ENCODE assay signal across 1 cellular context in the genomic region with DNA sequence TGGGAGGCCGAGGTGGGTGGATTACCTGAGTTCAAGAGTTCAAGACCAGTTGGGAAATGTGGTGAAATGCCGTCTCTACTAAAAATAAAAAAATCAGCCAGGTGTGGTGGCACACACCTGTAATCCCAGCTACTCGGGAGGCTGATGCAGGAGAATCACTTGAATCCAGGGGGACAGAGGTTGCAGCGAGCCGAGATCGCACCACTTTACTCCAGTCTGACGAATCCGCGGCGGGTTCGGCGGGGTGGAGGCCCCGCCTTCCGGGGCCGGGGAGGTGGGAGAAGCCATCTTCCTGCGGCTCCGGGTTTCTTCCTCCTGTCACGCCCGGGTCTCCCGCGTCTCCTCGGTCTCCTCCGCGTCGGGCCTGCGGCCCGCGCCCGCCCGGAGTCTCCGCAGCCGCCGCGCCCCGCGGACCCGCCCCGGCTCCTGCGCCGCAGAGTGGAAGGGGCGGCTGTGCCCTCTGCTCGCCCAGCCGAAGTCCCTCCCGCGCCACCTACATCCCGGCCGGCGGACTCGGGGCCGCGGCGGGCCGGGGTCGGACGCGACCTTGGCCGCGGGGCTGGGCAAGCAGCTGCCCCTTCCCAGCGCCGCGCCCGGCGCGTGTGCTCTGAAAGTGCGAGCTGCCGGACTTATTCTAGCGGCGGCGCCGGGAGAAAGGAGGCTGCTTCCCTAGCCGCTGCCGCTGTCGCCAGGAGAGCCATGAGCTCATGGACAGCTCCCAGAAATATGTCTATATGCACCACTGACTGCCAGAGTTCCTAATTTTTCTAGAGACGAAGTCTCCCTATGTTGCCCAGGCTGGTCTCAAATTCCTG.
TF ChIP-seq lines count a peak whose summit lies in the region.

No MANE protein-coding gene starts in this region.

TF ChIP-seq in HEK293, 187 proteins besides CTCF, POLR2A, EP300 and RAD21 (continued from another document):
- TF ChIP-seq, protein P1, sequence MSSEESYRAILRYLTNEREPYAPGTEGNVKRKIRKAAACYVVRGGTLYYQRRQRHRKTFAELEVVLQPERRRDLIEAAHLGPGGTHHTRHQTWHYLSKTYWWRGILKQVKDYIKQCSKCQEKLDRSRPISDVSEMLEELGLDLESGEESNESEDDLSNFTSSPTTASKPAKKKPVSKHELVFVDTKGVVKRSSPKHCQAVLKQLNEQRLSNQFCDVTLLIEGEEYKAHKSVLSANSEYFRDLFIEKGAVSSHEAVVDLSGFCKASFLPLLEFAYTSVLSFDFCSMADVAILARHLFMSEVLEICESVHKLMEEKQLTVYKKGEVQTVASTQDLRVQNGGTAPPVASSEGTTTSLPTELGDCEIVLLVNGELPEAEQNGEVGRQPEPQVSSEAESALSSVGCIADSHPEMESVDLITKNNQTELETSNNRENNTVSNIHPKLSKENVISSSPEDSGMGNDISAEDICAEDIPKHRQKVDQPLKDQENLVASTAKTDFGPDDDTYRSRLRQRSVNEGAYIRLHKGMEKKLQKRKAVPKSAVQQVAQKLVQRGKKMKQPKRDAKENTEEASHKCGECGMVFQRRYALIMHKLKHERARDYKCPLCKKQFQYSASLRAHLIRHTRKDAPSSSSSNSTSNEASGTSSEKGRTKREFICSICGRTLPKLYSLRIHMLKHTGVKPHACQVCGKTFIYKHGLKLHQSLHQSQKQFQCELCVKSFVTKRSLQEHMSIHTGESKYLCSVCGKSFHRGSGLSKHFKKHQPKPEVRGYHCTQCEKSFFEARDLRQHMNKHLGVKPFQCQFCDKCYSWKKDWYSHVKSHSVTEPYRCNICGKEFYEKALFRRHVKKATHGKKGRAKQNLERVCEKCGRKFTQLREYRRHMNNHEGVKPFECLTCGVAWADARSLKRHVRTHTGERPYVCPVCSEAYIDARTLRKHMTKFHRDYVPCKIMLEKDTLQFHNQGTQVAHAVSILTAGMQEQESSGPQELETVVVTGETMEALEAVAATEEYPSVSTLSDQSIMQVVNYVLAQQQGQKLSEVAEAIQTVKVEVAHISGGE (tag by site-specific recombination; conservative IDR thresholded peaks at IDR 0.05; ENCODE audit: low read depth), result peak; percentile 53
- TF ChIP-seq KLF1 (tag by site-specific recombination; IDR thresholded peaks at IDR 0.05) (0 out of 2 replicates have a peak, but pooled peaks have one; percentile 12), SP3 (tag by site-specific recombination; IDR thresholded peaks at IDR 0.05) (0 out of 2 replicates have a peak, but pooled peaks have one; percentile 19), ZNF660 (tag by site-specific recombination; IDR thresholded peaks at IDR 0.05) (0 out of 2 replicates have a peak, but pooled peaks have one; percentile 26), ZBTB20 (tag by site-specific recombination; IDR thresholded peaks at IDR 0.05) (peak; percentile 40; the same call in 1 of the 2 replicates), ZBTB17 (tag by site-specific recombination; IDR thresholded peaks at IDR 0.05) (0 out of 2 replicates have a peak, but pooled peaks have one; percentile 34), ZEB2 (tag by site-specific recombination; IDR thresholded peaks at IDR 0.05) (peak; percentile 62; the same call in 1 of the 2 replicates), ZNF335 (tag by site-specific recombination; conservative IDR thresholded peaks at IDR 0.05) (peak; percentile 59)
- TF ChIP-seq, protein P2, sequence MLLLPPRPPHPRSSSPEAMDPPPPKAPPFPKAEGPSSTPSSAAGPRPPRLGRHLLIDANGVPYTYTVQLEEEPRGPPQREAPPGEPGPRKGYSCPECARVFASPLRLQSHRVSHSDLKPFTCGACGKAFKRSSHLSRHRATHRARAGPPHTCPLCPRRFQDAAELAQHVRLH (tag by site-specific recombination; IDR thresholded peaks at IDR 0.05), result 0 out of 2 replicates have a peak, but pooled peaks have one; percentile 58
- TF ChIP-seq, protein P3, sequence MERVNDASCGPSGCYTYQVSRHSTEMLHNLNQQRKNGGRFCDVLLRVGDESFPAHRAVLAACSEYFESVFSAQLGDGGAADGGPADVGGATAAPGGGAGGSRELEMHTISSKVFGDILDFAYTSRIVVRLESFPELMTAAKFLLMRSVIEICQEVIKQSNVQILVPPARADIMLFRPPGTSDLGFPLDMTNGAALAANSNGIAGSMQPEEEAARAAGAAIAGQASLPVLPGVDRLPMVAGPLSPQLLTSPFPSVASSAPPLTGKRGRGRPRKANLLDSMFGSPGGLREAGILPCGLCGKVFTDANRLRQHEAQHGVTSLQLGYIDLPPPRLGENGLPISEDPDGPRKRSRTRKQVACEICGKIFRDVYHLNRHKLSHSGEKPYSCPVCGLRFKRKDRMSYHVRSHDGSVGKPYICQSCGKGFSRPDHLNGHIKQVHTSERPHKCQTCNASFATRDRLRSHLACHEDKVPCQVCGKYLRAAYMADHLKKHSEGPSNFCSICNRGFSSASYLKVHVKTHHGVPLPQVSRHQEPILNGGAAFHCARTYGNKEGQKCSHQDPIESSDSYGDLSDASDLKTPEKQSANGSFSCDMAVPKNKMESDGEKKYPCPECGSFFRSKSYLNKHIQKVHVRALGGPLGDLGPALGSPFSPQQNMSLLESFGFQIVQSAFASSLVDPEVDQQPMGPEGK (tag by site-specific recombination; IDR thresholded peaks at IDR 0.05), result 0 out of 2 replicates have a peak, but pooled peaks have one; percentile 14
- TF ChIP-seq, protein P4, sequence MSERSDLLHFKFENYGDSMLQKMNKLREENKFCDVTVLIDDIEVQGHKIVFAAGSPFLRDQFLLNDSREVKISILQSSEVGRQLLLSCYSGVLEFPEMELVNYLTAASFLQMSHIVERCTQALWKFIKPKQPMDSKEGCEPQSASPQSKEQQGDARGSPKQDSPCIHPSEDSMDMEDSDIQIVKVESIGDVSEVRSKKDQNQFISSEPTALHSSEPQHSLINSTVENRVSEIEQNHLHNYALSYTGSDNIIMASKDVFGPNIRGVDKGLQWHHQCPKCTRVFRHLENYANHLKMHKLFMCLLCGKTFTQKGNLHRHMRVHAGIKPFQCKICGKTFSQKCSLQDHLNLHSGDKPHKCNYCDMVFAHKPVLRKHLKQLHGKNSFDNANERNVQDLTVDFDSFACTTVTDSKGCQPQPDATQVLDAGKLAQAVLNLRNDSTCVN (tag by site-specific recombination; optimal IDR thresholded peaks at IDR 0.05), result peak; percentile 34
- TF ChIP-seq, protein P5, sequence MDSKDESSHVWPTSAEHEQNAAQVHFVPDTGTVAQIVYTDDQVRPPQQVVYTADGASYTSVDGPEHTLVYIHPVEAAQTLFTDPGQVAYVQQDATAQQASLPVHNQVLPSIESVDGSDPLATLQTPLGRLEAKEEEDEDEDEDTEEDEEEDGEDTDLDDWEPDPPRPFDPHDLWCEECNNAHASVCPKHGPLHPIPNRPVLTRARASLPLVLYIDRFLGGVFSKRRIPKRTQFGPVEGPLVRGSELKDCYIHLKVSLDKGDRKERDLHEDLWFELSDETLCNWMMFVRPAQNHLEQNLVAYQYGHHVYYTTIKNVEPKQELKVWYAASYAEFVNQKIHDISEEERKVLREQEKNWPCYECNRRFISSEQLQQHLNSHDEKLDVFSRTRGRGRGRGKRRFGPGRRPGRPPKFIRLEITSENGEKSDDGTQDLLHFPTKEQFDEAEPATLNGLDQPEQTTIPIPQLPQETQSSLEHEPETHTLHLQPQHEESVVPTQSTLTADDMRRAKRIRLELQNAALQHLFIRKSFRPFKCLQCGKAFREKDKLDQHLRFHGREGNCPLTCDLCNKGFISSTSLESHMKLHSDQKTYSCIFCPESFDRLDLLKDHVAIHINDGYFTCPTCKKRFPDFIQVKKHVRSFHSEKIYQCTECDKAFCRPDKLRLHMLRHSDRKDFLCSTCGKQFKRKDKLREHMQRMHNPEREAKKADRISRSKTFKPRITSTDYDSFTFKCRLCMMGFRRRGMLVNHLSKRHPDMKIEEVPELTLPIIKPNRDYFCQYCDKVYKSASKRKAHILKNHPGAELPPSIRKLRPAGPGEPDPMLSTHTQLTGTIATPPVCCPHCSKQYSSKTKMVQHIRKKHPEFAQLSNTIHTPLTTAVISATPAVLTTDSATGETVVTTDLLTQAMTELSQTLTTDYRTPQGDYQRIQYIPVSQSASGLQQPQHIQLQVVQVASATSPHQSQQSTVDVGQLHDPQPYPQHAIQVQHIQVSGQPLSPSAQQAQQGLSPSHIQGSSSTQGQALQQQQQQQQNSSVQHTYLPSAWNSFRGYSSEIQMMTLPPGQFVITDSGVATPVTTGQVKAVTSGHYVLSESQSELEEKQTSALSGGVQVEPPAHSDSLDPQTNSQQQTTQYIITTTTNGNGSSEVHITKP (tag by site-specific recombination; IDR thresholded peaks at IDR 0.05), result peak; percentile 56
